Comparison of ENCODE assay signal across 13 cellular contexts in genomic region chr19:43047966-43048365, GRCh38. TPM values are rescaled to one million over a fixed set of nuclear protein-coding genes. Genes with fewer than 3 reads are reported as not detected.
"Had no signal": no experiment of that assay in that cellular context is flagged by ENCODE, and none has a peak within 500 bp of the region (broad histone marks: within the 10 kb centered on the region; RNA-seq: fewer than 3 reads in every experiment).

No MANE protein-coding gene starts in this region.

RNA-seq across cellular contexts. Expression of gene PSG11, which starts 21.7 kb away (rescaled TPM):
- total RNA-seq: activated B cell treated with CpG ODN at 0.5 μM for 24 hours; activated CD4-positive, alpha-beta memory T cell treated with anti-CD3 and anti-CD28 coated beads for 36 hours; activated CD4-positive, alpha-beta memory T cell treated with anti-CD3 and anti-CD28 coated beads, Interleukin-2, amount 10 ng/mL, durations not matched to agents 7 days and 5 days; activated CD4-positive, alpha-beta T cell treated with anti-CD3 and anti-CD28 coated beads for 36 hours; activated CD4-positive, alpha-beta T cell treated with anti-CD3 and anti-CD28 coated beads, Interleukin-2, amount 10 ng/mL, durations not matched to agents 24 days and 14 days; activated CD4-positive, alpha-beta T cell treated with anti-CD3 and anti-CD28 coated beads, Interleukin-2, amount 10 ng/mL, durations not matched to agents 7 days and 5 days; activated CD8-positive, alpha-beta memory T cell treated with anti-CD3 and anti-CD28 coated beads for 36 hours; activated CD8-positive, alpha-beta memory T cell treated with anti-CD3 and anti-CD28 coated beads, Interleukin-2, amount 10 ng/mL, durations not matched to agents 7 days and 5 days; activated CD8-positive, alpha-beta T cell treated with anti-CD3 and anti-CD28 coated beads for 36 hours; activated CD8-positive, alpha-beta T cell treated with anti-CD3 and anti-CD28 coated beads, Interleukin-2, amount 10 ng/mL, durations not matched to agents 7 days and 5 days; T-helper 1 cell treated with Interleukin-12 subunit alpha and Interleukin-12 subunit beta and Interleukin-4 antibody, amounts not matched to agents 30 ng/mL and 1 ng/mL, for 36 hours; T-helper 2 cell treated with Interferon-gamma antibody and Interleukin-4, amounts not matched to agents 100 ng/mL and 5 ng/mL, for 36 hours; WTC11 had no signal

RNA-seq across cellular contexts. Expression of gene PSG2, which starts 34.5 kb away (rescaled TPM):
- total RNA-seq: activated B cell treated with CpG ODN at 0.5 μM for 24 hours; activated CD4-positive, alpha-beta memory T cell treated with anti-CD3 and anti-CD28 coated beads for 36 hours; activated CD4-positive, alpha-beta memory T cell treated with anti-CD3 and anti-CD28 coated beads, Interleukin-2, amount 10 ng/mL, durations not matched to agents 7 days and 5 days; activated CD4-positive, alpha-beta T cell treated with anti-CD3 and anti-CD28 coated beads for 36 hours; activated CD4-positive, alpha-beta T cell treated with anti-CD3 and anti-CD28 coated beads, Interleukin-2, amount 10 ng/mL, durations not matched to agents 24 days and 14 days; activated CD4-positive, alpha-beta T cell treated with anti-CD3 and anti-CD28 coated beads, Interleukin-2, amount 10 ng/mL, durations not matched to agents 7 days and 5 days; activated CD8-positive, alpha-beta memory T cell treated with anti-CD3 and anti-CD28 coated beads for 36 hours; activated CD8-positive, alpha-beta memory T cell treated with anti-CD3 and anti-CD28 coated beads, Interleukin-2, amount 10 ng/mL, durations not matched to agents 7 days and 5 days; activated CD8-positive, alpha-beta T cell treated with anti-CD3 and anti-CD28 coated beads for 36 hours; activated CD8-positive, alpha-beta T cell treated with anti-CD3 and anti-CD28 coated beads, Interleukin-2, amount 10 ng/mL, durations not matched to agents 7 days and 5 days; T-helper 1 cell treated with Interleukin-12 subunit alpha and Interleukin-12 subunit beta and Interleukin-4 antibody, amounts not matched to agents 30 ng/mL and 1 ng/mL, for 36 hours; T-helper 2 cell treated with Interferon-gamma antibody and Interleukin-4, amounts not matched to agents 100 ng/mL and 5 ng/mL, for 36 hours; WTC11 had no signal
